In genomic region chr6:34247481-34248197, GRCh38 we compare ENCODE assay signal across 8 cellular contexts. TPM values are rescaled to one million over a fixed set of nuclear protein-coding genes. Genes with fewer than 3 reads are reported as not detected.
DNase-seq lines count a peak whose midpoint lies in the region; ATAC-seq and TF ChIP-seq lines count a peak whose summit lies in the region.

No MANE protein-coding gene starts in this region.

- peak overlapping the region; percentile 96 to 99 (median 96) for H3K4me3 Mint-ChIP-seq in IgD-negative memory B cell
- peak overlapping the region; percentile 88 for H3K4me3 Mint-ChIP-seq in nephron progenitor cell

- peaks cover 2% of the 10 kb centered on the region for H3K36me3 Mint-ChIP-seq in IgD-negative memory B cell
- H3K36me3 Mint-ChIP-seq in nephron progenitor cell (ENCODE audit: low read depth) = peaks cover 15% of the 10 kb centered on the region

- H3K9me3 Mint-ChIP-seq in IgD-negative memory B cell (no peaks in the 10 kb centered on the region), nephron progenitor cell (peaks cover 4% of the 10 kb centered on the region)

- ATAC-seq in GM21723 (IDR thresholded peaks at IDR 0.05; ENCODE audit: unreplicated experiment) = no peak

- H3K27ac Mint-ChIP-seq in IgD-negative memory B cell = peak overlapping the region; percentile 90 to 98 (median 97)
- peak overlapping the region; percentile 85 for H3K27ac Mint-ChIP-seq in nephron progenitor cell

- TF ChIP-seq CTCF in C4-2B (conservative IDR thresholded peaks at IDR 0.05) (no peak), nephron progenitor cell (IDR thresholded peaks at IDR 0.05) (no peak)

- no peak for DNase-seq in nephron progenitor cell
- DNase-seq in cerebellar nuclear complex (lab: John Stamatoyannopoulos, UW) = no peak
- no peak for DNase-seq in NCI-H526 (lab: John Stamatoyannopoulos, UW)
- DNase-seq in kidney glomerular epithelial cell (lab: John Stamatoyannopoulos, UW) = no peak

- H3K27me3 Mint-ChIP-seq in IgD-negative memory B cell (no peaks in the 10 kb centered on the region), nephron progenitor cell (ENCODE audit: low read depth, poor library complexity) (peaks cover 4% of the 10 kb centered on the region)

- peaks cover 13 to 25% (median 17%) of the 10 kb centered on the region in 3 donors for H3K4me1 Mint-ChIP-seq in IgD-negative memory B cell
- H3K4me1 Mint-ChIP-seq in nephron progenitor cell = peaks cover 38% of the 10 kb centered on the region

- peak overlapping the region; percentile 82 for H3K27ac ChIP-seq in C4-2B
- H3K27ac ChIP-seq in cingulate gyrus (ENCODE audit: low read depth, low read length) = peak overlapping the region; percentile 97

RNA-seq across cellular contexts. Expression of gene SMIM29, which starts 1.2 kb away (rescaled TPM):
- 66.2 TPM for polyA plus RNA-seq in IgD-negative memory B cell

RNA-seq across cellular contexts. Expression of gene HMGA1, which starts 11.0 kb away (rescaled TPM):
- 68.3 TPM for polyA plus RNA-seq in IgD-negative memory B cell
